ENCODE assay signal across 19 cellular contexts in genomic region chr14:82757775-82758174, GRCh38.
DNase-seq lines count a peak whose midpoint lies in the region; ATAC-seq and TF ChIP-seq lines count a peak whose summit lies in the region.
"Had no signal": no experiment of that assay in that cellular context is flagged by ENCODE, and none has a peak within 500 bp of the region (broad histone marks: within the 10 kb centered on the region; RNA-seq: fewer than 3 reads in every experiment).

No MANE protein-coding gene starts in this region.

- no peaks in the 10 kb centered on the region for H3K4me1 ChIP-seq in testis
- H3K4me1 ChIP-seq: BE2C had no signal

- H3K9ac ChIP-seq in neural cell (ENCODE audit: low read length), result no peak overlapping the region
- H3K9ac ChIP-seq: GM23248 had no signal

- H2AFZ ChIP-seq in neural cell (ENCODE audit: low read depth, low read length), result no peak overlapping the region
- H2AFZ ChIP-seq: GM23248 had no signal

- H3K36me3 ChIP-seq in neural cell (ENCODE audit: insufficient read depth, low read length) (no peaks in the 10 kb centered on the region), testis (ENCODE audit: low read depth, missing control alignments) (no peaks in the 10 kb centered on the region)
- H3K36me3 ChIP-seq: BE2C, HAP-1 had no signal

- H3K79me2 ChIP-seq in neural cell (replicated peaks; ENCODE audit: insufficient read depth, low read length), result no peaks in the 10 kb centered on the region

- H3F3A ChIP-seq in neural cell (ENCODE audit: insufficient read depth, low read length, poor library complexity, severe bottlenecking), result no peaks in the 10 kb centered on the region

- no peak for TF ChIP-seq RAD21 in neural cell (conservative IDR thresholded peaks at IDR 0.05)

- TF ChIP-seq CTCF in neural cell (IDR thresholded peaks at IDR 0.05; ENCODE audit: poor library complexity, severe bottlenecking) (no peak), testis (IDR thresholded peaks at IDR 0.05) (no peak)

- DNase-seq in NCI-H146 (lab: John Stamatoyannopoulos, UW) (peak; percentile 74), NCI-H146 treated with DMSO at 0.1 percent for 48 hours (lab: John Stamatoyannopoulos, UW; ENCODE audit: unreplicated experiment) (peak; percentile 71), NCI-H748 (lab: John Stamatoyannopoulos, UW; ENCODE audit: unreplicated experiment) (peak; percentile 59), testis (no peak)
- DNase-seq: ACHN; BE2C; C1 segment of cervical spinal cord; CD4-positive, CD25-positive, alpha-beta regulatory T cell; CD8-positive, alpha-beta memory T cell; COR-L47; DMS 273 treated with DMSO at 0.1 percent for 48 hours; DMS53; DND-41; EL; GM23248 had no signal

- H3K9me2 ChIP-seq in neural cell (ENCODE audit: insufficient read depth, low read length), result no peaks in the 10 kb centered on the region

- no peak overlapping the region for H3K27ac ChIP-seq in neural cell (ENCODE audit: low read length)
- no peak overlapping the region for H3K27ac ChIP-seq in testis
- H3K27ac ChIP-seq: GM23248 had no signal

- no peak for TF ChIP-seq POLR2A in testis (IDR thresholded peaks at IDR 0.05)

- 91 to 100% methylated on average over 2 of the region's 2 CpGs for WGBS in testis, 2 donors

- H3K4me3 ChIP-seq in neural cell (ENCODE audit: low read length), result no peak overlapping the region
- H3K4me3 ChIP-seq in testis, result no peak overlapping the region
- H3K4me3 ChIP-seq: GM12878, GM23248, HAP-1 had no signal

- no peaks in the 10 kb centered on the region for H4K20me1 ChIP-seq in neural cell (ENCODE audit: insufficient read depth)

- no peak overlapping the region for H3K4me2 ChIP-seq in neural cell (ENCODE audit: low read length)

- H3K27me3 ChIP-seq in neural cell (ENCODE audit: insufficient read depth, low read depth, low read length), result no peaks in the 10 kb centered on the region
- H3K27me3 ChIP-seq in testis, result no peaks in the 10 kb centered on the region
- H3K27me3 ChIP-seq: BE2C had no signal

- no peak for ATAC-seq in GM21526 (IDR thresholded peaks at IDR 0.05; ENCODE audit: low FRiP score, unreplicated experiment)
- ATAC-seq: GM12878 had no signal

- peak; percentile 79 for TF ChIP-seq EP300 in neural cell (conservative IDR thresholded peaks at IDR 0.05; ENCODE audit: poor library complexity, severe bottlenecking)

- H3K9me3 ChIP-seq in neural cell (ENCODE audit: low read length), result no peaks in the 10 kb centered on the region
- H3K9me3 ChIP-seq in testis, result no peaks in the 10 kb centered on the region
- H3K9me3 ChIP-seq: HAP-1 had no signal

- intact Hi-C loops in testis (cut with DNase I; ENCODE audit: low total_unique reads), result no loop called here

TF ChIP-seq in neural cell, 6 proteins besides CTCF, POLR2A, EP300 and RAD21:
- no peak for TF ChIP-seq MXI1 (conservative IDR thresholded peaks at IDR 0.05; ENCODE audit: poor library complexity, severe bottlenecking)
- peak; percentile 46 for TF ChIP-seq POLR2AphosphoS5 (IDR thresholded peaks at IDR 0.05)
TF ChIP-seq in neural cell: peak in this region for 1.
